Comparison of ENCODE assay signal across 20 cellular contexts in genomic region chr1:58921342-58921741, GRCh38.
DNase-seq lines count a peak whose midpoint lies in the region; ATAC-seq, FAIRE-seq and TF ChIP-seq lines count a peak whose summit lies in the region.
"Had no signal": no experiment of that assay in that cellular context is flagged by ENCODE, and none has a peak within 500 bp of the region (broad histone marks: within the 10 kb centered on the region; RNA-seq: fewer than 3 reads in every experiment).

No MANE protein-coding gene starts in this region.

- peak overlapping the region; percentile 37 for H3K27ac Mint-ChIP-seq in activated naive CD8-positive, alpha-beta T cell treated with anti-CD3 and anti-CD28 coated beads, Interleukin-2, amount 10 ng/mL, durations not matched to agents 7 days and 5 days
- H3K27ac Mint-ChIP-seq in activated naive CD8-positive, alpha-beta T cell treated with anti-CD3 and anti-CD28 coated beads for 36 hours, result no peak overlapping the region
- H3K27ac Mint-ChIP-seq in type B pancreatic cell (peak overlapping the region; percentile 95), progenitor cell of endocrine pancreas (no peak overlapping the region)
- H3K27ac Mint-ChIP-seq in CD4-positive, alpha-beta memory T cell, result no peak overlapping the region

- no peak overlapping the region for H3K9ac ChIP-seq in mammary epithelial cell (ENCODE audit: insufficient read depth, low read length)
- no peak overlapping the region for H3K9ac ChIP-seq in keratinocyte (ENCODE audit: control insufficient read depth, extremely low read depth, insufficient read depth, low read length)

- in situ Hi-C loops in mammary epithelial cell (cut with MboI; ENCODE audit: low sequenced_read_pairs in 2 of 2), result no loop called here

- dilution Hi-C loops in mammary epithelial cell (cut with HindIII; ENCODE audit: low sequenced_read_pairs), result no loop called here
- dilution Hi-C loops in keratinocyte (cut with MboI; ENCODE audit: extremely low pct_ligation_motif_present, low sequenced_read_pairs), result no loop called here

- H3K9me1 ChIP-seq in keratinocyte (ENCODE audit: control insufficient read depth, extremely low read depth, insufficient read depth, low read length), result no peaks in the 10 kb centered on the region

- H3K79me2 ChIP-seq in mammary epithelial cell (ENCODE audit: insufficient read depth, low read length) (no peaks in the 10 kb centered on the region), keratinocyte (ENCODE audit: control insufficient read depth, insufficient read depth, low read length) (no peaks in the 10 kb centered on the region)

- no peaks in the 10 kb centered on the region for H3K36me3 Mint-ChIP-seq in activated naive CD8-positive, alpha-beta T cell treated with anti-CD3 and anti-CD28 coated beads, Interleukin-2, amount 10 ng/mL, durations not matched to agents 7 days and 5 days
- H3K36me3 Mint-ChIP-seq in activated naive CD8-positive, alpha-beta T cell treated with anti-CD3 and anti-CD28 coated beads for 36 hours, result no peaks in the 10 kb centered on the region
- H3K36me3 Mint-ChIP-seq in type B pancreatic cell (no peaks in the 10 kb centered on the region), progenitor cell of endocrine pancreas (ENCODE audit: insufficient read depth) (no peaks in the 10 kb centered on the region)
- H3K36me3 Mint-ChIP-seq in CD4-positive, alpha-beta memory T cell, result no peaks in the 10 kb centered on the region

- H3K27me3 ChIP-seq in mammary epithelial cell (ENCODE audit: insufficient read depth, low read length) (no peaks in the 10 kb centered on the region), keratinocyte (ENCODE audit: control insufficient read depth, extremely low read depth, insufficient read depth, low read length) (no peaks in the 10 kb centered on the region)
- no peaks in the 10 kb centered on the region for H3K27me3 ChIP-seq in CD4-positive, alpha-beta memory T cell (ENCODE audit: insufficient read depth, low read length)

- H3K9me3 Mint-ChIP-seq in activated naive CD8-positive, alpha-beta T cell treated with anti-CD3 and anti-CD28 coated beads, Interleukin-2, amount 10 ng/mL, durations not matched to agents 7 days and 5 days, result no peaks in the 10 kb centered on the region
- H3K9me3 Mint-ChIP-seq in activated naive CD8-positive, alpha-beta T cell treated with anti-CD3 and anti-CD28 coated beads for 36 hours, result no peaks in the 10 kb centered on the region
- no peaks in the 10 kb centered on the region for H3K9me3 Mint-ChIP-seq in type B pancreatic cell
- H3K9me3 Mint-ChIP-seq in CD4-positive, alpha-beta memory T cell, result peaks cover 0 to 2% (median 0%) of the 10 kb centered on the region in 8 donors
- no peaks in the 10 kb centered on the region for H3K9me3 Mint-ChIP-seq in progenitor cell of endocrine pancreas (ENCODE audit: low read depth)

- peak; percentile 73 for FAIRE-seq in keratinocyte (lab: Jason Lieb, UNC)
- FAIRE-seq: HepG2 had no signal

- H3K36me3 ChIP-seq in mammary epithelial cell (ENCODE audit: insufficient read depth, low read length) (no peaks in the 10 kb centered on the region), keratinocyte (ENCODE audit: control insufficient read depth in 2 of 2, extremely low read depth in 1 of 2, insufficient read depth in 2 of 2, low read length in 2 of 2) (no peaks in the 10 kb centered on the region)
- no peaks in the 10 kb centered on the region for H3K36me3 ChIP-seq in CD4-positive, alpha-beta memory T cell (ENCODE audit: insufficient read depth, low read length)

- H2AFZ ChIP-seq in mammary epithelial cell (ENCODE audit: low read depth, low read length) (no peak overlapping the region), keratinocyte (ENCODE audit: control insufficient read depth, low read length) (peak overlapping the region; percentile 15)

- intact Hi-C loops in mammary epithelial cell (cut with micrococcal nuclease), result no loop called here
- intact Hi-C loops in CD4-positive, alpha-beta memory T cell (cut with micrococcal nuclease), result no loop called here

- H3K27ac ChIP-seq in mammary epithelial cell (ENCODE audit: insufficient read depth, low read depth, low read length) (no peak overlapping the region), keratinocyte (ENCODE audit: control insufficient read depth, insufficient read depth, low read length) (no peak overlapping the region)
- no peak overlapping the region for H3K27ac ChIP-seq in CD4-positive, alpha-beta memory T cell (ENCODE audit: low read depth, low read length)

- H3K4me2 ChIP-seq in mammary epithelial cell (ENCODE audit: insufficient read depth, low read depth, low read length), result no peak overlapping the region
- H3K4me2 ChIP-seq in keratinocyte (ENCODE audit: control insufficient read depth, extremely low read depth, insufficient read depth, low read depth, low read length), result no peak overlapping the region

- BruUV-seq in mammary epithelial cell (replicated peaks; lab: Mats Ljungman, UMichigan), result TSS peak; percentile 62

- TF ChIP-seq CTCF in mammary epithelial cell (conservative IDR thresholded peaks at IDR 0.05 in 1 of 2, IDR thresholded peaks at IDR 0.05 in 1 of 2; ENCODE audit: extremely low read depth in 1 of 2, insufficient read depth in 1 of 2, low read depth in 1 of 2, low read length in 2 of 2) (no peak), keratinocyte (optimal IDR thresholded peaks at IDR 0.05 in 1 of 3, IDR thresholded peaks at IDR 0.05 in 1 of 3, conservative IDR thresholded peaks at IDR 0.05 in 1 of 3; ENCODE audit: extremely low read depth in 1 of 3, insufficient read depth in 2 of 3, low read length in 3 of 3) (no peak), type B pancreatic cell (conservative IDR thresholded peaks at IDR 0.05) (no peak), progenitor cell of endocrine pancreas (IDR thresholded peaks at IDR 0.05; ENCODE audit: unreplicated experiment) (no peak)

- 94% methylated on average over 3 of the region's 3 CpGs for WGBS in mammary epithelial cell (ENCODE audit: low coverage, missing lambda C conversion rate)

- H3K4me3 ChIP-seq in mammary epithelial cell (replicated peaks in 1 of 3; ENCODE audit: insufficient read depth in 1 of 3, low read depth in 2 of 3, low read length in 3 of 3), result no peak overlapping the region
- no peak overlapping the region for H3K4me3 ChIP-seq in keratinocyte (ENCODE audit: control insufficient read depth in 2 of 3, extremely low read depth in 1 of 3, insufficient read depth in 2 of 3, low read depth in 1 of 3, low read length in 3 of 3)
- no peak overlapping the region for H3K4me3 ChIP-seq in CD4-positive, alpha-beta memory T cell (ENCODE audit: low read length in 2 of 2)

- H4K20me1 ChIP-seq in mammary epithelial cell (ENCODE audit: insufficient read depth, low read length) (no peaks in the 10 kb centered on the region), keratinocyte (ENCODE audit: control insufficient read depth, extremely low read depth, insufficient read depth, low read length) (no peaks in the 10 kb centered on the region)

- H3K9me3 ChIP-seq in mammary epithelial cell (replicated peaks; ENCODE audit: insufficient read depth, low read length) (no peaks in the 10 kb centered on the region), keratinocyte (ENCODE audit: control insufficient read depth, low read depth, low read length) (no peaks in the 10 kb centered on the region)
- no peaks in the 10 kb centered on the region for H3K9me3 ChIP-seq in CD4-positive, alpha-beta memory T cell (ENCODE audit: control insufficient read depth in 1 of 2, low read length in 2 of 2)

- POLR2A ChIA-PET in activated naive CD8-positive, alpha-beta T cell treated with anti-CD3 and anti-CD28 coated beads, Interleukin-2, amount 10 ng/mL, durations not matched to agents 7 days and 5 days (lab: Charles Lee), result interaction anchor here (1.1 kb wide), 2 partner anchors 10 to 138 kb away, joined by 3 read pairs; partner anchors contain the start of gene JUN
- POLR2A ChIA-PET in CD4-positive, alpha-beta memory T cell (lab: Charles Lee; ENCODE audit: partially characterized antibody), result no interaction called here

- no peak for DNase-seq in activated naive CD8-positive, alpha-beta T cell treated with anti-CD3 and anti-CD28 coated beads, Interleukin-2, amount 10 ng/mL, durations not matched to agents 7 days and 5 days
- no peak for DNase-seq in activated naive CD8-positive, alpha-beta T cell treated with anti-CD3 and anti-CD28 coated beads for 36 hours
- DNase-seq in mammary epithelial cell, result no peak
- no peak for DNase-seq in keratinocyte (ENCODE audit: low read depth, low spot score)
- DNase-seq in type B pancreatic cell (ENCODE audit: extremely low spot score, unreplicated experiment), result no peak
- DNase-seq in OCI-M1 (lab: John Stamatoyannopoulos, UW), result no peak
- no peak for DNase-seq in CD4-positive, alpha-beta memory T cell
- DNase-seq in progenitor cell of endocrine pancreas (ENCODE audit: low spot score, unreplicated experiment), result no peak
- DNase-seq: 8988T; DND-41; H7; Kasumi-1; NCI-H1092 treated with DMSO at 0.1 percent for 48 hours; NCI-H2081; NCI-H2171 treated with DMSO at 0.1 percent for 48 hours; NCI-H446 treated with DMSO at 0.1 percent for 48 hours; NCI-H748 treated with DMSO at 0.1 percent for 48 hours; NK-92 treated with Interleukin-12 subunit alpha and Interleukin-12 subunit beta, amount 100 ng/mL, for 24 hours; SHP77 treated with DMSO at 0.1 percent for 48 hours had no signal

- H3K4me1 ChIP-seq in mammary epithelial cell (ENCODE audit: insufficient read depth, low read length) (peaks cover 17% of the 10 kb centered on the region), keratinocyte (ENCODE audit: control insufficient read depth, extremely low read depth, insufficient read depth, low read length) (peaks cover 25% of the 10 kb centered on the region)
- peaks cover 16% of the 10 kb centered on the region for H3K4me1 ChIP-seq in CD4-positive, alpha-beta memory T cell (ENCODE audit: insufficient read depth, low read length)

- H3K27me3 Mint-ChIP-seq in activated naive CD8-positive, alpha-beta T cell treated with anti-CD3 and anti-CD28 coated beads, Interleukin-2, amount 10 ng/mL, durations not matched to agents 7 days and 5 days, result no peaks in the 10 kb centered on the region
- no peaks in the 10 kb centered on the region for H3K27me3 Mint-ChIP-seq in activated naive CD8-positive, alpha-beta T cell treated with anti-CD3 and anti-CD28 coated beads for 36 hours
- H3K27me3 Mint-ChIP-seq in type B pancreatic cell (no peaks in the 10 kb centered on the region), progenitor cell of endocrine pancreas (peaks cover 12% of the 10 kb centered on the region)
- H3K27me3 Mint-ChIP-seq in CD4-positive, alpha-beta memory T cell, result no peaks in the 10 kb centered on the region

- no peak overlapping the region for H3K4me3 Mint-ChIP-seq in activated naive CD8-positive, alpha-beta T cell treated with anti-CD3 and anti-CD28 coated beads, Interleukin-2, amount 10 ng/mL, durations not matched to agents 7 days and 5 days
- H3K4me3 Mint-ChIP-seq in activated naive CD8-positive, alpha-beta T cell treated with anti-CD3 and anti-CD28 coated beads for 36 hours, result no peak overlapping the region
- H3K4me3 Mint-ChIP-seq in type B pancreatic cell, result no peak overlapping the region
- H3K4me3 Mint-ChIP-seq in CD4-positive, alpha-beta memory T cell, result no peak overlapping the region
- H3K4me3 Mint-ChIP-seq in progenitor cell of endocrine pancreas (ENCODE audit: low read depth), result no peak overlapping the region

- H3K4me1 Mint-ChIP-seq in activated naive CD8-positive, alpha-beta T cell treated with anti-CD3 and anti-CD28 coated beads, Interleukin-2, amount 10 ng/mL, durations not matched to agents 7 days and 5 days, result peaks cover 23% of the 10 kb centered on the region
- H3K4me1 Mint-ChIP-seq in activated naive CD8-positive, alpha-beta T cell treated with anti-CD3 and anti-CD28 coated beads for 36 hours, result peaks cover 13% of the 10 kb centered on the region
- H3K4me1 Mint-ChIP-seq in type B pancreatic cell (ENCODE audit: unreplicated experiment), result peaks cover 27% of the 10 kb centered on the region
- H3K4me1 Mint-ChIP-seq in CD4-positive, alpha-beta memory T cell, result peaks cover 11 to 13% (median 11%) of the 10 kb centered on the region in 4 donors
- peaks cover 3% of the 10 kb centered on the region for H3K4me1 Mint-ChIP-seq in progenitor cell of endocrine pancreas (ENCODE audit: low read depth)

- CTCF ChIA-PET in mammary epithelial cell (lab: Charles Lee; ENCODE audit: low non-redundant PET), result no interaction called here
- CTCF ChIA-PET in CD4-positive, alpha-beta memory T cell (lab: Charles Lee; ENCODE audit: partially characterized antibody), result no interaction called here

- ATAC-seq in activated naive CD8-positive, alpha-beta T cell treated with anti-CD3 and anti-CD28 coated beads, Interleukin-2, amount 10 ng/mL, durations not matched to agents 7 days and 5 days (ENCODE audit: low read depth), result no peak
- ATAC-seq: HepG2 had no signal

Comparison
In these comparisons a context has a peak if more than half of its experiments do, and no peak if none do; other contexts are left out.
1. H3K27ac Mint-ChIP-seq: peak in activated naive CD8-positive, alpha-beta T cell treated with anti-CD3 and anti-CD28 coated beads, Interleukin-2, amount 10 ng/mL, durations not matched to agents 7 days and 5 days (single experiment) and type B pancreatic cell (single experiment); none in activated naive CD8-positive, alpha-beta T cell treated with anti-CD3 and anti-CD28 coated beads for 36 hours (single experiment), CD4-positive, alpha-beta memory T cell (0 of 7) and progenitor cell of endocrine pancreas (single experiment).